ENCODE assay signal across 8 cellular contexts in the genomic region with DNA sequence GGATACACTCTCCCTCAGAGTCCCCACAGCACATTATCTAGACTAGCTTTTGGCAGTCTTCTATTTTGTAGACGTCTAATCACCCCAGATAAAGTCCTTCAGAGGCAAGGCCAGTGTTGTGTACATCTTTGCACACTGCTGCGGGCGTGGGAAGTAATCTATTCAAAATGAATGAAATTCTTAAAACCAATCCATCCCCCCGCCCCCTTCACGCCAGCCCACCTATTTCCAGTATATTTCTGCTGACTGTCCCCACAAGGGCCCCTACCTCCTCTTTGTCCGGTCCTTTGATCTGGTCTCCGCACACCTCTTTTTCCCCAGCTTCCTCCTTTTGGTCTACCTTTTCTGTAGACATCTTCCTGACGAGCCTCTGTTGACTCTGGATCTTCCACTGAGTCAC. TPM values are rescaled to one million over a fixed set of nuclear protein-coding genes. Genes with fewer than 3 reads are reported as not detected.
DNase-seq lines count a peak whose midpoint lies in the region; ATAC-seq and TF ChIP-seq lines count a peak whose summit lies in the region.

No MANE protein-coding gene starts in this region.

- H3K36me3 ChIP-seq in KMS-11 (ENCODE audit: insufficient read depth) = no peaks in the 10 kb centered on the region

- peak overlapping the region; percentile 50; the same call in 1 of the 2 replicates for H2AFZ ChIP-seq in KMS-11 (ENCODE audit: low read depth)

- peak overlapping the region; percentile 56 for H3K4me3 Mint-ChIP-seq in activated naive CD8-positive, alpha-beta T cell treated with anti-CD3 and anti-CD28 coated beads for 36 hours
- peak overlapping the region; percentile 87 to 91 (median 90) for H3K4me3 Mint-ChIP-seq in immature natural killer cell
- peak overlapping the region; percentile 98 for H3K4me3 Mint-ChIP-seq in stimulated activated memory B cell treated with anti-CD40 and anti-IgM and Interleukin-4, amounts not matched to agents 10 μg/mL and 1 μg/mL and 100 μg/mL, for 72 hours

- no peak for DNase-seq in activated naive CD8-positive, alpha-beta T cell treated with anti-CD3 and anti-CD28 coated beads for 36 hours
- no peak for DNase-seq in immature natural killer cell
- DNase-seq in NCI-H2227 treated with DMSO at 0.1 percent for 48 hours (lab: John Stamatoyannopoulos, UW) = no peak
- DNase-seq in NCI-H1417 (lab: John Stamatoyannopoulos, UW) = no peak

- H3K9ac ChIP-seq in KMS-11 = no peak overlapping the region

- no peak for ATAC-seq in stimulated activated memory B cell treated with anti-CD40 and anti-IgM and Interleukin-4, amounts not matched to agents 10 μg/mL and 1 μg/mL and 100 μg/mL, for 72 hours
- ATAC-seq in HG02973 (IDR thresholded peaks at IDR 0.05; ENCODE audit: unreplicated experiment) (no peak), HG03571 (IDR thresholded peaks at IDR 0.05; ENCODE audit: unreplicated experiment) (no peak)

- no peak overlapping the region for H3K27ac Mint-ChIP-seq in activated naive CD8-positive, alpha-beta T cell treated with anti-CD3 and anti-CD28 coated beads for 36 hours
- H3K27ac Mint-ChIP-seq in immature natural killer cell = peak overlapping the region; percentile 76 to 92 (median 89)
- peak overlapping the region; percentile 86 for H3K27ac Mint-ChIP-seq in stimulated activated memory B cell treated with anti-CD40 and anti-IgM and Interleukin-4, amounts not matched to agents 10 μg/mL and 1 μg/mL and 100 μg/mL, for 72 hours

- H3K4me2 ChIP-seq in KMS-11 = peak overlapping the region; percentile 83

- no peak overlapping the region for H3K27ac ChIP-seq in KMS-11

- TF ChIP-seq CTCF in KMS-11 (conservative IDR thresholded peaks at IDR 0.05; ENCODE audit: low read depth, low read length) = no peak

- H3K4me3 ChIP-seq in KMS-11 (IDR thresholded peaks at IDR 0.05; ENCODE audit: insufficient read depth, low read depth, low read length) = no peak overlapping the region

- no peaks in the 10 kb centered on the region for H4K20me1 ChIP-seq in KMS-11 (ENCODE audit: insufficient read depth)

- H3K36me3 Mint-ChIP-seq in activated naive CD8-positive, alpha-beta T cell treated with anti-CD3 and anti-CD28 coated beads for 36 hours = peaks cover 37% of the 10 kb centered on the region
- peaks cover 0 to 3% (median 0%) of the 10 kb centered on the region in 3 donors for H3K36me3 Mint-ChIP-seq in immature natural killer cell
- peaks cover 23% of the 10 kb centered on the region for H3K36me3 Mint-ChIP-seq in stimulated activated memory B cell treated with anti-CD40 and anti-IgM and Interleukin-4, amounts not matched to agents 10 μg/mL and 1 μg/mL and 100 μg/mL, for 72 hours

- peaks cover 49% of the 10 kb centered on the region for H3K4me1 ChIP-seq in KMS-11 (ENCODE audit: low read depth, poor library complexity, severe bottlenecking)

- H3K27me3 Mint-ChIP-seq in activated naive CD8-positive, alpha-beta T cell treated with anti-CD3 and anti-CD28 coated beads for 36 hours = no peaks in the 10 kb centered on the region
- peaks cover 2 to 11% (median 8%) of the 10 kb centered on the region in 3 donors for H3K27me3 Mint-ChIP-seq in immature natural killer cell (ENCODE audit: low read depth in 3 of 3)
- no peaks in the 10 kb centered on the region for H3K27me3 Mint-ChIP-seq in stimulated activated memory B cell treated with anti-CD40 and anti-IgM and Interleukin-4, amounts not matched to agents 10 μg/mL and 1 μg/mL and 100 μg/mL, for 72 hours

- H3K9me3 Mint-ChIP-seq in activated naive CD8-positive, alpha-beta T cell treated with anti-CD3 and anti-CD28 coated beads for 36 hours = no peaks in the 10 kb centered on the region
- H3K9me3 Mint-ChIP-seq in immature natural killer cell = no peaks in the 10 kb centered on the region
- no peaks in the 10 kb centered on the region for H3K9me3 Mint-ChIP-seq in stimulated activated memory B cell treated with anti-CD40 and anti-IgM and Interleukin-4, amounts not matched to agents 10 μg/mL and 1 μg/mL and 100 μg/mL, for 72 hours

- no peaks in the 10 kb centered on the region for H3K27me3 ChIP-seq in KMS-11 (ENCODE audit: insufficient read depth, low read depth)

- H3K79me2 ChIP-seq in KMS-11 (ENCODE audit: insufficient read depth, low read depth) = peaks cover 9% of the 10 kb centered on the region; the same call in 1 of the 2 replicates

- peaks cover 39% of the 10 kb centered on the region for H3K4me1 Mint-ChIP-seq in activated naive CD8-positive, alpha-beta T cell treated with anti-CD3 and anti-CD28 coated beads for 36 hours
- peaks cover 47 to 51% of the 10 kb centered on the region in 2 donors for H3K4me1 Mint-ChIP-seq in immature natural killer cell
- peaks cover 56% of the 10 kb centered on the region for H3K4me1 Mint-ChIP-seq in stimulated activated memory B cell treated with anti-CD40 and anti-IgM and Interleukin-4, amounts not matched to agents 10 μg/mL and 1 μg/mL and 100 μg/mL, for 72 hours

RNA-seq across cellular contexts. Expression of gene BSCL2, which starts 0.4 kb away (rescaled TPM):
- total RNA-seq in activated naive CD8-positive, alpha-beta T cell treated with anti-CD3 and anti-CD28 coated beads for 36 hours = 10 to 100 TPM; 22.7 to 23.7 TPM
- polyA plus RNA-seq in immature natural killer cell = 10 to 100 TPM; 52.5 to 54.1 (median 53.6) TPM

RNA-seq across cellular contexts. Expression of gene GNG3, which starts 0.6 kb away (rescaled TPM):
- not detected for total RNA-seq in activated naive CD8-positive, alpha-beta T cell treated with anti-CD3 and anti-CD28 coated beads for 36 hours
- polyA plus RNA-seq in immature natural killer cell = not detected

RNA-seq across cellular contexts. Expression of gene LRRN4CL, which starts 17.5 kb away (rescaled TPM):
- total RNA-seq in activated naive CD8-positive, alpha-beta T cell treated with anti-CD3 and anti-CD28 coated beads for 36 hours = under 1 TPM; 0.16 to 0.21 TPM
- polyA plus RNA-seq in immature natural killer cell = not detected

RNA-seq across cellular contexts. Expression of gene HNRNPUL2, which starts 20.4 kb away (rescaled TPM):
- total RNA-seq in activated naive CD8-positive, alpha-beta T cell treated with anti-CD3 and anti-CD28 coated beads for 36 hours = 10 to 100 TPM; 54.4 to 56.3 TPM
- 1 to 10 TPM in 2 of 3 donors, under 1 TPM in 1; 0.97 to 4.8 (median 1.1) TPM for polyA plus RNA-seq in immature natural killer cell

RNA-seq across cellular contexts. Expression of gene TTC9C, which starts 21.4 kb away (rescaled TPM):
- total RNA-seq in activated naive CD8-positive, alpha-beta T cell treated with anti-CD3 and anti-CD28 coated beads for 36 hours = 10 to 100 TPM; 29.3 to 33.4 TPM
- 10 to 100 TPM; 11.2 to 19.0 (median 14.5) TPM for polyA plus RNA-seq in immature natural killer cell
